In genomic region chr10:114239994-114240345, GRCh38 we compare ENCODE assay signal across 11 cellular contexts. TPM values are rescaled to one million over a fixed set of nuclear protein-coding genes. Genes with fewer than 3 reads are reported as not detected.
DNase-seq lines count a peak whose midpoint lies in the region; ATAC-seq and TF ChIP-seq lines count a peak whose summit lies in the region.
"Had no signal": no experiment of that assay in that cellular context is flagged by ENCODE, and none has a peak within 500 bp of the region (broad histone marks: within the 10 kb centered on the region; RNA-seq: fewer than 3 reads in every experiment).

No MANE protein-coding gene starts in this region.

- no peak overlapping the region for H2BK120ac ChIP-seq in neuronal stem cell (ENCODE audit: low read depth, low read length)

- intact Hi-C loops in gastrocnemius medialis (cut with DNase I; ENCODE audit: low total_unique reads), result no loop called here

- peak; percentile 39 for DNase-seq in NCI-H69 (lab: John Stamatoyannopoulos, UW)
- no peak for DNase-seq in hepatocyte (ENCODE audit: low spot score)
- no peak for DNase-seq in neuronal stem cell (ENCODE audit: low spot score)
- DNase-seq in foreskin keratinocyte, result no peak
- no peak for DNase-seq in gastrocnemius medialis
- DNase-seq in hepatic stellate cell (ENCODE audit: low spot score), result no peak
- DNase-seq in DMS153 treated with DMSO at 0.1 percent for 48 hours (lab: John Stamatoyannopoulos, UW; ENCODE audit: unreplicated experiment), result no peak
- DNase-seq: AML-193, OCI-M1 had no signal

- H2AK5ac ChIP-seq in neuronal stem cell (ENCODE audit: low read depth, low read length), result no peak overlapping the region

- no peak overlapping the region for H4K8ac ChIP-seq in neuronal stem cell (ENCODE audit: low read depth, low read length)

- H3K4me1 ChIP-seq in hepatocyte (ENCODE audit: insufficient read depth) (peaks cover 3% of the 10 kb centered on the region), neuronal stem cell (ENCODE audit: control insufficient read depth in 2 of 2, insufficient read depth in 1 of 2, low read depth in 1 of 2, low read length in 2 of 2) (peaks cover 4 to 6% of the 10 kb centered on the region in 2 donors), foreskin keratinocyte (peaks cover 15% of the 10 kb centered on the region), gastrocnemius medialis (peaks cover 0 to 3% of the 10 kb centered on the region in 2 donors)

- H3K9ac ChIP-seq in neuronal stem cell (ENCODE audit: low read depth, low read length, poor library complexity), result peak overlapping the region; percentile 9

- no peaks in the 10 kb centered on the region for H4K20me1 ChIP-seq in hepatocyte (ENCODE audit: insufficient read depth, poor library complexity, severe bottlenecking)

- H3K79me2 ChIP-seq in hepatocyte, result no peaks in the 10 kb centered on the region

- no peak overlapping the region for H2BK12ac ChIP-seq in neuronal stem cell (ENCODE audit: low read length)

- no peaks in the 10 kb centered on the region for H3K79me1 ChIP-seq in neuronal stem cell (ENCODE audit: low read depth, low read length)

- H3K4me3 ChIP-seq in hepatocyte (peak overlapping the region; percentile 49), neuronal stem cell (ENCODE audit: low read length in 2 of 2) (peak overlapping the region in 1 of 2 donors; percentile 78), gastrocnemius medialis (peak overlapping the region in 1 of 4 donors; percentile 53)

- H2BK15ac ChIP-seq in neuronal stem cell (ENCODE audit: low read length), result no peak overlapping the region

- ATAC-seq in foreskin keratinocyte (no peak), gastrocnemius medialis (no peak)

- TF ChIP-seq CTCF in C4-2B (conservative IDR thresholded peaks at IDR 0.05) (no peak), hepatocyte (IDR thresholded peaks at IDR 0.05; ENCODE audit: poor library complexity) (no peak), foreskin keratinocyte (conservative IDR thresholded peaks at IDR 0.05) (no peak), gastrocnemius medialis (IDR thresholded peaks at IDR 0.05 in 4 of 5, conservative IDR thresholded peaks at IDR 0.05 in 1 of 5) (no peak)

- H3K27ac ChIP-seq in C4-2B, result peak overlapping the region; percentile 62
- H3K27ac ChIP-seq in hepatocyte, result peak overlapping the region; percentile 7
- no peak overlapping the region for H3K27ac ChIP-seq in neuronal stem cell (replicated peaks; ENCODE audit: low read length)
- no peak overlapping the region for H3K27ac ChIP-seq in foreskin keratinocyte
- no peak overlapping the region for H3K27ac ChIP-seq in gastrocnemius medialis

- peak overlapping the region; percentile 70 for H2AFZ ChIP-seq in hepatocyte
- no peak overlapping the region for H2AFZ ChIP-seq in neuronal stem cell (ENCODE audit: low read length)

- in situ Hi-C loops in gastrocnemius medialis (cut with MboI; ENCODE audit: low sequenced_read_pairs in 4 of 4), result no loop called here

- no peak overlapping the region for H3K4ac ChIP-seq in neuronal stem cell (ENCODE audit: low read length)

- H3K9me2 ChIP-seq in hepatocyte (replicated peaks; ENCODE audit: insufficient read depth), result no peaks in the 10 kb centered on the region

- no peaks in the 10 kb centered on the region for H3K36me3 ChIP-seq in hepatocyte (replicated peaks; ENCODE audit: insufficient read depth, low read depth)
- no peaks in the 10 kb centered on the region for H3K36me3 ChIP-seq in neuronal stem cell (replicated peaks in 1 of 2; ENCODE audit: control insufficient read depth in 2 of 2, insufficient read depth in 2 of 2, low read length in 2 of 2)
- no peaks in the 10 kb centered on the region for H3K36me3 ChIP-seq in gastrocnemius medialis

- no peaks in the 10 kb centered on the region for H3K9me3 ChIP-seq in hepatocyte (ENCODE audit: low read depth)
- peaks cover 0 to 2% of the 10 kb centered on the region in 2 donors for H3K9me3 ChIP-seq in neuronal stem cell (replicated peaks in 1 of 2; ENCODE audit: control insufficient read depth in 2 of 2, insufficient read depth in 1 of 2, low read depth in 1 of 2, low read length in 2 of 2)
- H3K9me3 ChIP-seq in gastrocnemius medialis, result no peaks in the 10 kb centered on the region

- no peak overlapping the region for H3K14ac ChIP-seq in neuronal stem cell (ENCODE audit: low read length)

- H3K4me2 ChIP-seq in hepatocyte, result peak overlapping the region; percentile 94
- peak overlapping the region; percentile 78 for H3K4me2 ChIP-seq in neuronal stem cell (ENCODE audit: insufficient read depth, low read length, poor library complexity, severe bottlenecking)

- H3K18ac ChIP-seq in neuronal stem cell (ENCODE audit: low read length), result peak overlapping the region; percentile 50

- TF ChIP-seq POLR2A in gastrocnemius medialis (IDR thresholded peaks at IDR 0.05), result no peak

- H3K27me3 ChIP-seq in hepatocyte, result peaks cover 40% of the 10 kb centered on the region
- peaks cover 2 to 91% (median 24%) of the 10 kb centered on the region in 3 experiments for H3K27me3 ChIP-seq in neuronal stem cell (ENCODE audit: control insufficient read depth in 3 of 3, insufficient read depth in 3 of 3, low read depth in 1 of 3, low read length in 3 of 3)
- peaks cover 26% of the 10 kb centered on the region for H3K27me3 ChIP-seq in foreskin keratinocyte
- peaks cover 19 to 44% (median 22%) of the 10 kb centered on the region in 3 donors for H3K27me3 ChIP-seq in gastrocnemius medialis

- H4K91ac ChIP-seq in neuronal stem cell (ENCODE audit: low read depth, low read length, poor library complexity), result no peak overlapping the region

- no peak overlapping the region for H2BK5ac ChIP-seq in neuronal stem cell (ENCODE audit: low read length)

- H3K23ac ChIP-seq in neuronal stem cell (ENCODE audit: low read depth, low read length, poor library complexity), result no peak overlapping the region

- 35% methylated on average over 11 of the region's 11 CpGs for WGBS in hepatocyte (ENCODE audit: low lambda C conversion rate, missing lambda C conversion rate)
- no CpG with 5 or more reads among the region's 11 CpGs for WGBS in neuronal stem cell (ENCODE audit: extremely low coverage in 2 of 2, insufficient read length in 2 of 2, insufficient replicate concordance in 1 of 2), 2 donors

RNA-seq across cellular contexts. Expression of gene VWA2, which starts 0.9 kb away (rescaled TPM):
- total RNA-seq in hepatocyte (10.8 and 12.3 TPM in 2 replicates), foreskin keratinocyte (0.58 and 0.60 TPM in 2 replicates), gastrocnemius medialis (under 1 TPM in 1 of 4 donors, not detected in 3; 0.20 TPM)
- polyA plus RNA-seq in hepatocyte (2.2 and 6.3 TPM in 2 replicates), foreskin keratinocyte (0.12 TPM in 2 replicates)
- 0.08 TPM for polyA plus RNA-seq in neuronal stem cell (2013, experiment 1 of 2)
- 0.07 TPM for polyA plus RNA-seq in neuronal stem cell (2013, experiment 2 of 2)
- total RNA-seq: mononuclear cell had no signal

Comparison
In these comparisons a context has a peak if more than half of its experiments do, and no peak if none do; other contexts are left out.
1. H3K27ac ChIP-seq: peak in C4-2B (single experiment) and hepatocyte (single experiment); none in neuronal stem cell (single experiment), foreskin keratinocyte (single experiment) and gastrocnemius medialis (0 of 4).